Comparison of ENCODE assay signal across 5 cellular contexts in genomic region chr1:45286521-45286920, GRCh38. TPM values are rescaled to one million over a fixed set of nuclear protein-coding genes. Genes with fewer than 3 reads are reported as not detected.
"Had no signal": no experiment of that assay in that cellular context is flagged by ENCODE, and none has a peak within 500 bp of the region (broad histone marks: within the 10 kb centered on the region; RNA-seq: fewer than 3 reads in every experiment).

No MANE protein-coding gene starts in this region.

RNA-seq across cellular contexts. Expression of gene HPDL, which starts 40.2 kb away (rescaled TPM):
- total RNA-seq: PC-3, Right ventricle myocardium inferior, Right ventricle myocardium superior, SJCRH30, SK-MEL-5 had no signal
